Comparison of ENCODE assay signal across 10 cellular contexts in the genomic region with DNA sequence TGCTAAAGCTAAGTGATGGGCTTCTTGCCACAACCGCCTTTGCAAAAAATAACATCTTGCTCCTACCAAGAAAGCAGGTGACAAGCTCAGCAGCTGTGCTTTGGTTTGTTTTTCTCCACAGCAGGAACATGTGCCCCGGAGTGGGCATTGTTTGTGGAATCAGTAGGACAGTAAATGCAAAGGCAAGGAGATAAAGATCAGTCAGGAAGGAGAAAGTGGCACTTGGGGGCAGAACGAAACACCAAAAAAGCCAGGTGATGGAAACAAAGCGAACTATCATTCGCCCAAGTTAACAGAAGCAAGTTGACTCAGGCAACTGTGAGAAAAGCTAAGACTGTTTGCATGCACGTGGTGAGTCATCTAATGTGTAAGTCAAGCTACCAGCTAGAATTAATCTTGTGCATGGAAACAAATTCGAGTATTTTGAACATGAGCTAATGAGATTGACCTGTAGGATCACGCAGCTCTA.
DNase-seq lines count a peak whose midpoint lies in the region; ATAC-seq, FAIRE-seq and TF ChIP-seq lines count a peak whose summit lies in the region.
"Had no signal": no experiment of that assay in that cellular context is flagged by ENCODE, and none has a peak within 500 bp of the region (broad histone marks: within the 10 kb centered on the region; RNA-seq: fewer than 3 reads in every experiment).

No MANE protein-coding gene starts in this region.

- no peak overlapping the region for H3K4me3 Mint-ChIP-seq in activated naive CD8-positive, alpha-beta T cell treated with anti-CD3 and anti-CD28 coated beads, Interleukin-2, amount 10 ng/mL, durations not matched to agents 7 days and 5 days
- peak overlapping the region in 9 of 10 donors; percentile 0 to 58 (median 32) for H3K4me3 Mint-ChIP-seq in naive thymus-derived CD4-positive, alpha-beta T cell
- no peak overlapping the region for H3K4me3 Mint-ChIP-seq in endothelial cell (ENCODE audit: unreplicated experiment)
- peak overlapping the region in 1 of 8 donors; percentile 22 for H3K4me3 Mint-ChIP-seq in CD4-positive, alpha-beta memory T cell

- H3K27ac Mint-ChIP-seq in activated naive CD8-positive, alpha-beta T cell treated with anti-CD3 and anti-CD28 coated beads, Interleukin-2, amount 10 ng/mL, durations not matched to agents 7 days and 5 days = no peak overlapping the region
- H3K27ac Mint-ChIP-seq in naive thymus-derived CD4-positive, alpha-beta T cell = peak overlapping the region in 6 of 9 donors; percentile 1 to 69 (median 30)
- H3K27ac Mint-ChIP-seq in endothelial cell (ENCODE audit: unreplicated experiment) = no peak overlapping the region
- H3K27ac Mint-ChIP-seq in CD4-positive, alpha-beta memory T cell = peak overlapping the region in 1 of 7 donors; percentile 2

- H3K36me3 ChIP-seq in naive thymus-derived CD4-positive, alpha-beta T cell (ENCODE audit: control insufficient read depth in 2 of 3, insufficient read depth in 3 of 3, low read length in 3 of 3) = no peaks in the 10 kb centered on the region
- no peaks in the 10 kb centered on the region for H3K36me3 ChIP-seq in CD4-positive, alpha-beta memory T cell (ENCODE audit: insufficient read depth, low read length)
- H3K36me3 ChIP-seq: SJSA1 had no signal

- H3K27me3 Mint-ChIP-seq in activated naive CD8-positive, alpha-beta T cell treated with anti-CD3 and anti-CD28 coated beads, Interleukin-2, amount 10 ng/mL, durations not matched to agents 7 days and 5 days = peaks cover 6% of the 10 kb centered on the region
- H3K27me3 Mint-ChIP-seq in naive thymus-derived CD4-positive, alpha-beta T cell = peaks cover 0 to 6% (median 0%) of the 10 kb centered on the region in 5 donors
- H3K27me3 Mint-ChIP-seq in endothelial cell (ENCODE audit: unreplicated experiment) = peaks cover 5% of the 10 kb centered on the region
- no peaks in the 10 kb centered on the region for H3K27me3 Mint-ChIP-seq in CD4-positive, alpha-beta memory T cell

- TF ChIP-seq CTCF in endothelial cell (IDR thresholded peaks at IDR 0.05; ENCODE audit: unreplicated experiment) = no peak

- CTCF ChIA-PET in naive thymus-derived CD4-positive, alpha-beta T cell (lab: Charles Lee) = interaction anchor here (0.6 to 3.5 kb wide), 7 partner anchors 8 to 481 kb away, joined by 3 to 24 read pairs (median 4); no protein-coding TSS in a partner anchor
- CTCF ChIA-PET in CD4-positive, alpha-beta memory T cell (lab: Charles Lee; ENCODE audit: partially characterized antibody) = interaction anchor here (0.8 to 8.2 kb wide), 5 partner anchors 8 to 215 kb away, joined by 3 to 66 read pairs (median 4); no protein-coding TSS in a partner anchor

- H3K27me3 ChIP-seq in naive thymus-derived CD4-positive, alpha-beta T cell (ENCODE audit: control insufficient read depth in 2 of 2, insufficient read depth in 2 of 2, low read length in 2 of 2) = no peaks in the 10 kb centered on the region
- no peaks in the 10 kb centered on the region for H3K27me3 ChIP-seq in CD4-positive, alpha-beta memory T cell (ENCODE audit: insufficient read depth, low read length)
- H3K27me3 ChIP-seq: SJSA1 had no signal

- H3K4me1 Mint-ChIP-seq in activated naive CD8-positive, alpha-beta T cell treated with anti-CD3 and anti-CD28 coated beads, Interleukin-2, amount 10 ng/mL, durations not matched to agents 7 days and 5 days = peaks cover 16% of the 10 kb centered on the region
- peaks cover 8 to 37% (median 30%) of the 10 kb centered on the region in 7 donors for H3K4me1 Mint-ChIP-seq in naive thymus-derived CD4-positive, alpha-beta T cell
- H3K4me1 Mint-ChIP-seq in endothelial cell (ENCODE audit: unreplicated experiment) = peaks cover 3% of the 10 kb centered on the region
- H3K4me1 Mint-ChIP-seq in CD4-positive, alpha-beta memory T cell = peaks cover 0 to 9% (median 7%) of the 10 kb centered on the region in 4 donors

- intact Hi-C loops in naive thymus-derived CD4-positive, alpha-beta T cell (cut with micrococcal nuclease) = loop anchor here in 1 of 2 donors (1.0 to 5.0 kb wide), 2 partner anchors 94 to 119 kb away; no protein-coding TSS in a partner anchor
- intact Hi-C loops in CD4-positive, alpha-beta memory T cell (cut with micrococcal nuclease) = no loop called here

- H3K4me3 ChIP-seq in naive thymus-derived CD4-positive, alpha-beta T cell (ENCODE audit: low read length) = no peak overlapping the region
- no peak overlapping the region for H3K4me3 ChIP-seq in CD4-positive, alpha-beta memory T cell (ENCODE audit: low read length in 2 of 2)
- H3K4me3 ChIP-seq: coronary artery, SJSA1 had no signal

- no peak for FAIRE-seq in GM19239 (lab: Jason Lieb, UNC)

- H3K27ac ChIP-seq in naive thymus-derived CD4-positive, alpha-beta T cell (ENCODE audit: low read depth, low read length) = no peak overlapping the region
- no peak overlapping the region for H3K27ac ChIP-seq in CD4-positive, alpha-beta memory T cell (ENCODE audit: low read depth, low read length)
- H3K27ac ChIP-seq: coronary artery, SJSA1 had no signal

- DNase-seq in EL (peak; percentile 74), NCI-H1105 treated with DMSO at 0.1 percent for 48 hours (lab: John Stamatoyannopoulos, UW) (peak; percentile 64), GM19239 (ENCODE audit: insufficient read length, low spot score) (no peak), endothelial cell (ENCODE audit: low spot score) (no peak)
- no peak for DNase-seq in activated naive CD8-positive, alpha-beta T cell treated with anti-CD3 and anti-CD28 coated beads, Interleukin-2, amount 10 ng/mL, durations not matched to agents 7 days and 5 days
- DNase-seq in naive thymus-derived CD4-positive, alpha-beta T cell = peak in 5 of 9 donors; percentile 12 to 30 (median 15)
- no peak for DNase-seq in CD4-positive, alpha-beta memory T cell

- POLR2A ChIA-PET in activated naive CD8-positive, alpha-beta T cell treated with anti-CD3 and anti-CD28 coated beads, Interleukin-2, amount 10 ng/mL, durations not matched to agents 7 days and 5 days (lab: Charles Lee) = no interaction called here
- POLR2A ChIA-PET in naive thymus-derived CD4-positive, alpha-beta T cell (lab: Charles Lee) = interaction anchor here (0.8 kb wide), 1 partner anchor 25 kb away, joined by 3 read pairs; no protein-coding TSS in a partner anchor
- POLR2A ChIA-PET in CD4-positive, alpha-beta memory T cell (lab: Charles Lee; ENCODE audit: partially characterized antibody) = no interaction called here

- peak; percentile 54 for ATAC-seq in activated naive CD8-positive, alpha-beta T cell treated with anti-CD3 and anti-CD28 coated beads, Interleukin-2, amount 10 ng/mL, durations not matched to agents 7 days and 5 days (ENCODE audit: low read depth)
- ATAC-seq in naive thymus-derived CD4-positive, alpha-beta T cell = peak; percentile 20
- ATAC-seq in HG02973 (IDR thresholded peaks at IDR 0.05; ENCODE audit: unreplicated experiment) = no peak

- H3K36me3 Mint-ChIP-seq in activated naive CD8-positive, alpha-beta T cell treated with anti-CD3 and anti-CD28 coated beads, Interleukin-2, amount 10 ng/mL, durations not matched to agents 7 days and 5 days = peaks cover 6% of the 10 kb centered on the region
- peaks cover 0 to 6% (median 0%) of the 10 kb centered on the region in 5 donors for H3K36me3 Mint-ChIP-seq in naive thymus-derived CD4-positive, alpha-beta T cell
- H3K36me3 Mint-ChIP-seq in endothelial cell (ENCODE audit: low read depth, unreplicated experiment) = no peaks in the 10 kb centered on the region
- H3K36me3 Mint-ChIP-seq in CD4-positive, alpha-beta memory T cell = no peaks in the 10 kb centered on the region

- H3K4me1 ChIP-seq in naive thymus-derived CD4-positive, alpha-beta T cell (ENCODE audit: control insufficient read depth in 2 of 2, insufficient read depth in 2 of 2, low read length in 2 of 2) = no peaks in the 10 kb centered on the region
- no peaks in the 10 kb centered on the region for H3K4me1 ChIP-seq in CD4-positive, alpha-beta memory T cell (ENCODE audit: insufficient read depth, low read length)
- H3K4me1 ChIP-seq: SJSA1 had no signal

- no peaks in the 10 kb centered on the region for H3K9me3 ChIP-seq in naive thymus-derived CD4-positive, alpha-beta T cell (ENCODE audit: control insufficient read depth in 2 of 3, low read length in 3 of 3)
- no peaks in the 10 kb centered on the region for H3K9me3 ChIP-seq in CD4-positive, alpha-beta memory T cell (ENCODE audit: control insufficient read depth in 1 of 2, low read length in 2 of 2)
- H3K9me3 ChIP-seq: SJSA1 had no signal

- H3K9me3 Mint-ChIP-seq in activated naive CD8-positive, alpha-beta T cell treated with anti-CD3 and anti-CD28 coated beads, Interleukin-2, amount 10 ng/mL, durations not matched to agents 7 days and 5 days = no peaks in the 10 kb centered on the region
- H3K9me3 Mint-ChIP-seq in naive thymus-derived CD4-positive, alpha-beta T cell = peaks cover 0 to 4% (median 0%) of the 10 kb centered on the region in 11 donors
- no peaks in the 10 kb centered on the region for H3K9me3 Mint-ChIP-seq in endothelial cell (ENCODE audit: unreplicated experiment)
- no peaks in the 10 kb centered on the region for H3K9me3 Mint-ChIP-seq in CD4-positive, alpha-beta memory T cell

Comparison
In these comparisons a context has a peak if more than half of its experiments do, and no peak if none do; other contexts are left out.
1. DNase-seq: peak in EL (single experiment), NCI-H1105 treated with DMSO at 0.1 percent for 48 hours (single experiment) and naive thymus-derived CD4-positive, alpha-beta T cell (5 of 9); none in activated naive CD8-positive, alpha-beta T cell treated with anti-CD3 and anti-CD28 coated beads, Interleukin-2, amount 10 ng/mL, durations not matched to agents 7 days and 5 days (single experiment), GM19239 (single experiment), endothelial cell (single experiment) and CD4-positive, alpha-beta memory T cell (0 of 5).
2. H3K27ac Mint-ChIP-seq: peak in naive thymus-derived CD4-positive, alpha-beta T cell (6 of 9); none in activated naive CD8-positive, alpha-beta T cell treated with anti-CD3 and anti-CD28 coated beads, Interleukin-2, amount 10 ng/mL, durations not matched to agents 7 days and 5 days (single experiment) and endothelial cell (single experiment).
3. H3K4me3 Mint-ChIP-seq: peak in naive thymus-derived CD4-positive, alpha-beta T cell (9 of 10); none in activated naive CD8-positive, alpha-beta T cell treated with anti-CD3 and anti-CD28 coated beads, Interleukin-2, amount 10 ng/mL, durations not matched to agents 7 days and 5 days (single experiment) and endothelial cell (single experiment).